28 cellular contexts compared by ENCODE assay signal in genomic region chr17:28325221-28325620, GRCh38. TPM values are rescaled to one million over a fixed set of nuclear protein-coding genes. Genes with fewer than 3 reads are reported as not detected.
DNase-seq lines count a peak whose midpoint lies in the region; ATAC-seq, FAIRE-seq and TF ChIP-seq lines count a peak whose summit lies in the region.
"Had no signal": no experiment of that assay in that cellular context is flagged by ENCODE, and none has a peak within 500 bp of the region (broad histone marks: within the 10 kb centered on the region; RNA-seq: fewer than 3 reads in every experiment).

No MANE protein-coding gene starts in this region.

- H4K8ac ChIP-seq in mesenchymal stem cell (ENCODE audit: low read length): no peak overlapping the region

- H3K23ac ChIP-seq in mesenchymal stem cell (ENCODE audit: low read length in 2 of 2): no peak overlapping the region

- H2BK12ac ChIP-seq in mesenchymal stem cell (ENCODE audit: low read length in 2 of 2): no peak overlapping the region

- H2BK120ac ChIP-seq in mesenchymal stem cell (ENCODE audit: low read depth, low read length): no peak overlapping the region

- no peak for TF ChIP-seq RAD21 in HepG2 (CRISPR knock-in tag; IDR thresholded peaks at IDR 0.05)

- H4K20me1 ChIP-seq in HepG2 (ENCODE audit: insufficient read depth, low read length): peaks cover 5% of the 10 kb centered on the region; the same call in 1 of the 2 replicates

- peaks cover 60% of the 10 kb centered on the region for H3K79me2 ChIP-seq in HepG2 (ENCODE audit: insufficient read depth, low read length)

- no peak for FAIRE-seq in HepG2 (lab: Jason Lieb, UNC)
- no peak for FAIRE-seq in GM12892 (lab: Jason Lieb, UNC)

- TF ChIP-seq EP300 in HepG2 (IDR thresholded peaks at IDR 0.05; ENCODE audit: low read depth in 2 of 2, low read length in 2 of 2): no peak
- TF ChIP-seq EP300 in HepG2 (CRISPR knock-in tag; IDR thresholded peaks at IDR 0.05; ENCODE audit: borderline replicate concordance): no peak

- H3K4me3 ChIP-seq in right lobe of liver (no peak overlapping the region), HepG2 (replicated peaks in 1 of 3; ENCODE audit: insufficient read depth in 1 of 3, low read depth in 2 of 3, low read length in 3 of 3) (no peak overlapping the region), mesenchymal stem cell (ENCODE audit: insufficient read depth in 1 of 2, low read depth in 1 of 2, low read length in 2 of 2) (no peak overlapping the region)
- H3K4me3 ChIP-seq: smooth muscle cell had no signal

- H3K36me3 Mint-ChIP-seq in WTC11: peaks cover 47% of the 10 kb centered on the region

- H3K4ac ChIP-seq in mesenchymal stem cell (ENCODE audit: low read depth in 1 of 2, low read length in 2 of 2): no peak overlapping the region

- peak overlapping the region in 1 of 2 experiments; percentile 21 for H3K14ac ChIP-seq in mesenchymal stem cell (ENCODE audit: low read length in 2 of 2)

- H3K27me3 ChIP-seq in right lobe of liver (no peaks in the 10 kb centered on the region), HepG2 (ENCODE audit: control insufficient read depth in 1 of 2, insufficient read depth in 2 of 2, low read length in 2 of 2) (no peaks in the 10 kb centered on the region), mesenchymal stem cell (ENCODE audit: control insufficient read depth in 1 of 2, insufficient read depth in 1 of 2, low read length in 2 of 2) (no peaks in the 10 kb centered on the region)
- H3K27me3 ChIP-seq: brain microvascular endothelial cell had no signal

- intact Hi-C loops in right lobe of liver (cut with DNase I): no loop called here
- intact Hi-C loops in HepG2 (cut with micrococcal nuclease; ENCODE audit: unreplicated experiment): no loop called here

- H2BK15ac ChIP-seq in mesenchymal stem cell (ENCODE audit: low read depth, poor library complexity, severe bottlenecking): no peak overlapping the region

- CTCF ChIA-PET in HepG2 (lab: Yijun Ruan, JAX; ENCODE audit: low intra/inter-chr PET ratio, low total read pairs): no interaction called here
- CTCF ChIA-PET in WTC11 (lab: Charles Lee): interaction anchor here (1.3 kb wide), 1 partner anchor 10 kb away, joined by 4 read pairs; the partner anchor contains the start of genes IFT20 and TNFAIP1

- H3K27ac ChIP-seq in right lobe of liver (peak overlapping the region in 2 of 3 donors; percentile 42 to 76), HepG2 (ENCODE audit: extremely low read length, insufficient read depth, low read length) (no peak overlapping the region), mesenchymal stem cell (ENCODE audit: low read length, poor library complexity, severe bottlenecking) (no peak overlapping the region)
- H3K27ac ChIP-seq: brain microvascular endothelial cell had no signal

- H3K4me2 ChIP-seq in HepG2 (ENCODE audit: low read depth, low read length) (no peak overlapping the region), mesenchymal stem cell (ENCODE audit: low read length, poor library complexity, severe bottlenecking) (peak overlapping the region; percentile 22)
- H3K4me2 ChIP-seq: smooth muscle cell had no signal

- peak overlapping the region; percentile 61 for H2AK5ac ChIP-seq in mesenchymal stem cell (ENCODE audit: low read length, severe bottlenecking)

- BruUV-seq in HepG2 (replicated peaks; lab: Mats Ljungman, UMichigan): no TSS peak

- H3K18ac ChIP-seq in mesenchymal stem cell (ENCODE audit: low read depth in 1 of 2, low read length in 2 of 2): no peak overlapping the region

- H4K91ac ChIP-seq in mesenchymal stem cell (ENCODE audit: low read length): no peak overlapping the region

- no peaks in the 10 kb centered on the region for H3K9me3 ChIP-seq in right lobe of liver
- H3K9me3 ChIP-seq in HepG2 (ENCODE audit: low read length): no peaks in the 10 kb centered on the region
- H3K9me3 ChIP-seq in mesenchymal stem cell (ENCODE audit: control insufficient read depth, low read length): no peaks in the 10 kb centered on the region

- H2BK5ac ChIP-seq in mesenchymal stem cell (ENCODE audit: low read depth, low read length, poor library complexity, severe bottlenecking): no peak overlapping the region

- no peaks in the 10 kb centered on the region for H3K9me3 Mint-ChIP-seq in WTC11
- H3K9me3 Mint-ChIP-seq: activated naive CD8-positive, alpha-beta T cell treated with anti-CD3 and anti-CD28 coated beads, Interleukin-2, amount 10 ng/mL, durations not matched to agents 7 days and 5 days; CD4-positive, alpha-beta T cell; HFFc6; IgD-negative memory B cell; natural killer cell treated with Interleukin-12 subunit alpha and Interleukin-12 subunit beta and Interleukin-15 and Interleukin-18, amount 100 ng/mL, for 72 hours had no signal

- H3K4me1 ChIP-seq in right lobe of liver (peaks cover 0 to 55% (median 9%) of the 10 kb centered on the region in 4 donors), HepG2 (ENCODE audit: insufficient read depth, low read length) (peaks cover 74% of the 10 kb centered on the region), mesenchymal stem cell (ENCODE audit: control insufficient read depth, insufficient read depth, low read depth, low read length) (peaks cover 10% of the 10 kb centered on the region)

- TF ChIP-seq POLR2A in right lobe of liver (IDR thresholded peaks at IDR 0.05) (no peak), HepG2 (IDR thresholded peaks at IDR 0.05; ENCODE audit: insufficient read depth in 1 of 2, low read depth in 2 of 2, low read length in 2 of 2) (no peak), GM12892 (IDR thresholded peaks at IDR 0.05; ENCODE audit: low read depth, low read length) (no peak)

- no peaks in the 10 kb centered on the region for H3K27me3 Mint-ChIP-seq in WTC11 (ENCODE audit: low read depth)
- H3K27me3 Mint-ChIP-seq: activated naive CD8-positive, alpha-beta T cell treated with anti-CD3 and anti-CD28 coated beads, Interleukin-2, amount 10 ng/mL, durations not matched to agents 7 days and 5 days; CD4-positive, alpha-beta T cell; IgD-negative memory B cell; natural killer cell treated with Interleukin-12 subunit alpha and Interleukin-12 subunit beta and Interleukin-15 and Interleukin-18, amount 100 ng/mL, for 72 hours; T-helper 17 cell had no signal

- 60% methylated on average over 1 of the region's 5 CpGs for WGBS in right lobe of liver (ENCODE audit: insufficient coverage, low coverage, low lambda C conversion rate, missing lambda C conversion rate)
- WGBS in HepG2 (ENCODE audit: low lambda C conversion rate): 97% methylated on average over 5 of the region's 5 CpGs
- whole genome bisulfite sequencing in mesenchymal stem cell: 80% methylated on average over 5 of the region's 5 CpGs

- H3K36me3 ChIP-seq in right lobe of liver (peaks cover 0 to 42% (median 15%) of the 10 kb centered on the region in 4 donors), HepG2 (replicated peaks in 1 of 2; ENCODE audit: control insufficient read depth in 1 of 2, insufficient read depth in 2 of 2, low read length in 2 of 2) (peaks cover 9 to 41% of the 10 kb centered on the region in 2 experiments), mesenchymal stem cell (ENCODE audit: control insufficient read depth in 1 of 2, insufficient read depth in 2 of 2, low read depth in 1 of 2, low read length in 2 of 2) (peaks cover 11 to 42% of the 10 kb centered on the region in 2 experiments)

- ATAC-seq in right lobe of liver (no peak), HepG2 (no peak), WTC11 (no peak), GM18867 (IDR thresholded peaks at IDR 0.05; ENCODE audit: unreplicated experiment) (no peak)
- ATAC-seq: natural killer cell treated with Interleukin-12 subunit alpha and Interleukin-12 subunit beta and Interleukin-15 and Interleukin-18, amount 100 ng/mL, for 72 hours; T-helper 17 cell had no signal

- H3K79me1 ChIP-seq in mesenchymal stem cell (replicated peaks; ENCODE audit: low read length, poor library complexity, severe bottlenecking): peaks cover 29% of the 10 kb centered on the region

- TF ChIP-seq CTCF in right lobe of liver (IDR thresholded peaks at IDR 0.05): no peak
- no peak for TF ChIP-seq CTCF in HepG2 (CRISPR knock-in tag; IDR thresholded peaks at IDR 0.05)
- TF ChIP-seq CTCF in WTC11 (IDR thresholded peaks at IDR 0.05): no peak

- in situ Hi-C loops in HepG2 (cut with HindIII; ENCODE audit: extremely low pct_ligation_motif_present, low pct_unique_long_range_greater_than_20kb): no loop called here

- peaks cover 27% of the 10 kb centered on the region for H3K4me1 Mint-ChIP-seq in WTC11

- no peak overlapping the region for H3K4me3 Mint-ChIP-seq in WTC11
- H3K4me3 Mint-ChIP-seq: activated naive CD8-positive, alpha-beta T cell treated with anti-CD3 and anti-CD28 coated beads, Interleukin-2, amount 10 ng/mL, durations not matched to agents 7 days and 5 days; CD4-positive, alpha-beta T cell; HFFc6; IgD-negative memory B cell; natural killer cell treated with Interleukin-12 subunit alpha and Interleukin-12 subunit beta and Interleukin-15 and Interleukin-18, amount 100 ng/mL, for 72 hours; T-helper 17 cell had no signal

- H3K27ac Mint-ChIP-seq in WTC11: peak overlapping the region; percentile 84
- H3K27ac Mint-ChIP-seq: activated naive CD8-positive, alpha-beta T cell treated with anti-CD3 and anti-CD28 coated beads, Interleukin-2, amount 10 ng/mL, durations not matched to agents 7 days and 5 days; CD4-positive, alpha-beta T cell; HFFc6; IgD-negative memory B cell; natural killer cell treated with Interleukin-12 subunit alpha and Interleukin-12 subunit beta and Interleukin-15 and Interleukin-18, amount 100 ng/mL, for 72 hours; T-helper 17 cell had no signal

- no peak for DNase-seq in right lobe of liver
- no peak for DNase-seq in HepG2 (ENCODE audit: low spot score)
- no peak for DNase-seq in WTC11 (ENCODE audit: low spot score)
- DNase-seq in mesenchymal stem cell: no peak
- DNase-seq in T-helper 1 cell: no peak
- DNase-seq in iPS-NIHi7 (ENCODE audit: extremely low spot score): no peak
- no peak for DNase-seq in GM12892 (ENCODE audit: insufficient read length)
- DNase-seq: activated CD4-positive, CD25-positive, alpha-beta regulatory T cell; activated naive CD8-positive, alpha-beta T cell treated with anti-CD3 and anti-CD28 coated beads, Interleukin-2, amount 10 ng/mL, durations not matched to agents 7 days and 5 days; brain microvascular endothelial cell; CD4-positive, alpha-beta T cell; dermis blood vessel endothelial cell; DMS79 treated with DMSO at 0.1 percent for 48 hours; foreskin melanocyte; HFFc6; MM.1S; NCI-H1930; NCI-H446; stimulated activated CD4-positive, alpha-beta T cell treated with anti-CD3 and anti-CD28 coated beads, Interleukin-4, amount 100 ng/mL, for 24 hours; T-helper 17 cell had no signal

- POLR2A ChIA-PET in HepG2 (lab: Yijun Ruan, JAX) (interaction anchor here (2.1 kb wide), 1 partner anchor 10 kb away, joined by 10 read pairs; the partner anchor contains the start of genes IFT20 and TNFAIP1), WTC11 (lab: Charles Lee) (interaction anchor here (1.2 kb wide), 1 partner anchor 10 kb away, joined by 4 read pairs; the partner anchor contains the start of genes IFT20 and TNFAIP1)

- H3K9ac ChIP-seq in HepG2 (ENCODE audit: insufficient read depth, low read depth, low read length): no peak overlapping the region
- H3K9ac ChIP-seq in mesenchymal stem cell (ENCODE audit: low read length): no peak overlapping the region

- H2AFZ ChIP-seq in HepG2 (ENCODE audit: low read length) (no peak overlapping the region), mesenchymal stem cell (ENCODE audit: low read depth, low read length) (no peak overlapping the region)

RNA-seq across cellular contexts. Expression of gene TMEM97, which starts 6.2 kb away (rescaled TPM):
- 10 to 100 TPM; 20.0 to 84.0 (median 44.2) TPM for total RNA-seq in right lobe of liver
- total RNA-seq in HepG2 (2016; rRNA removed; fragmentation: Illumina TruSeq; extraction: Trizol): 111 and 137 TPM in 2 replicates
- 41.1 and 45.0 TPM in 2 replicates for total RNA-seq in HepG2 (2016; cell fraction: cytosol; rRNA removed; fragmentation: Illumina TruSeq; extraction: Trizol; ENCODE audit: low read depth)
- 112 and 128 TPM in 2 replicates for total RNA-seq in HepG2 (2016; cell fraction: insoluble cytoplasmic fraction; rRNA removed; fragmentation: Illumina TruSeq; extraction: Trizol)
- 135 and 146 TPM in 2 replicates for total RNA-seq in HepG2 (2016; cell fraction: membrane; rRNA removed; fragmentation: Illumina TruSeq; extraction: Trizol)
- total RNA-seq in HepG2 (2016; cell fraction: nucleus; rRNA removed; fragmentation: Illumina TruSeq; extraction: Trizol): 77.2 and 97.2 TPM in 2 replicates
- polyA plus RNA-seq in HepG2 (2011; rRNA removed): 51.5 and 69.6 TPM in 2 replicates
- 33.3 and 54.1 TPM in 2 replicates for polyA plus RNA-seq in HepG2 (2011; cell fraction: cytosol; rRNA removed)
- 8.5 and 10.8 TPM in 2 replicates for polyA plus RNA-seq in HepG2 (2011; cell fraction: nucleus; rRNA removed)
- 77.6 and 101 TPM in 2 replicates for polyA plus RNA-seq in HepG2 (2012)
- 47.9 and 49.9 TPM in 2 replicates for polyA plus RNA-seq in HepG2 (2016; cell fraction: cytosol; fragmentation: Illumina TruSeq; extraction: Trizol; ENCODE audit: low read depth)
- polyA plus RNA-seq in HepG2 (2016; cell fraction: insoluble cytoplasmic fraction; fragmentation: Illumina TruSeq; extraction: Trizol; ENCODE audit: low read depth): 138 and 141 TPM in 2 replicates
- polyA plus RNA-seq in HepG2 (2016; cell fraction: membrane; fragmentation: Illumina TruSeq; extraction: Trizol; ENCODE audit: low read depth): 128 and 149 TPM in 2 replicates
- polyA plus RNA-seq in HepG2 (2016; cell fraction: nucleus; fragmentation: Illumina TruSeq; extraction: Trizol; ENCODE audit: insufficient read depth, low read depth): 144 and 149 TPM in 2 replicates
- 95.5 and 159 TPM in 2 replicates for polyA minus RNA-seq in HepG2 (2011; rRNA and poly(A)+ RNA removed; ENCODE audit: low replicate concordance)
- polyA minus RNA-seq in HepG2 (2011; cell fraction: cytosol; rRNA and poly(A)+ RNA removed): 39.8 and 45.1 TPM in 2 replicates
- polyA minus RNA-seq in HepG2 (2011; cell fraction: nucleus; rRNA and poly(A)+ RNA removed): 13.3 and 17.7 TPM in 2 replicates
- 68.0 to 86.5 TPM (median 83.1 TPM) in 3 replicates for total RNA-seq in WTC11 (2021)
- 174 TPM for polyA plus RNA-seq in mesenchymal stem cell (2013, experiment 1 of 2)
- polyA plus RNA-seq in mesenchymal stem cell (2013, experiment 2 of 2): 170 TPM
- polyA plus RNA-seq in GM12892 (2012; ENCODE audit: missing spikeins): 35.2 TPM

RNA-seq across cellular contexts. Expression of gene IFT20, which starts 10.1 kb away (rescaled TPM):
- total RNA-seq in right lobe of liver (10 to 100 TPM; 20.6 to 29.6 (median 26.1) TPM), HepG2 (2016; rRNA removed; fragmentation: Illumina TruSeq; extraction: Trizol) (23.4 and 28.0 TPM in 2 replicates), WTC11 (2021) (17.6 to 19.3 TPM (median 18.3 TPM) in 3 replicates)
- 49.6 and 59.0 TPM in 2 replicates for total RNA-seq in HepG2 (2016; cell fraction: cytosol; rRNA removed; fragmentation: Illumina TruSeq; extraction: Trizol; ENCODE audit: low read depth)
- 22.8 and 29.8 TPM in 2 replicates for total RNA-seq in HepG2 (2016; cell fraction: insoluble cytoplasmic fraction; rRNA removed; fragmentation: Illumina TruSeq; extraction: Trizol)
- 51.8 and 54.0 TPM in 2 replicates for total RNA-seq in HepG2 (2016; cell fraction: membrane; rRNA removed; fragmentation: Illumina TruSeq; extraction: Trizol)
- total RNA-seq in HepG2 (2016; cell fraction: nucleus; rRNA removed; fragmentation: Illumina TruSeq; extraction: Trizol): 22.4 and 24.3 TPM in 2 replicates
- 33.9 and 37.8 TPM in 2 replicates for polyA plus RNA-seq in HepG2 (2011; rRNA removed)
- 23.5 and 23.7 TPM in 2 replicates for polyA plus RNA-seq in HepG2 (2011; cell fraction: cytosol; rRNA removed)
- 39.0 and 42.0 TPM in 2 replicates for polyA plus RNA-seq in HepG2 (2011; cell fraction: nucleus; rRNA removed)
- 22.5 and 25.6 TPM in 2 replicates for polyA plus RNA-seq in HepG2 (2012)
- polyA plus RNA-seq in HepG2 (2016; cell fraction: cytosol; fragmentation: Illumina TruSeq; extraction: Trizol; ENCODE audit: low read depth): 50.1 and 61.3 TPM in 2 replicates
- 21.7 and 23.6 TPM in 2 replicates for polyA plus RNA-seq in HepG2 (2016; cell fraction: insoluble cytoplasmic fraction; fragmentation: Illumina TruSeq; extraction: Trizol; ENCODE audit: low read depth)
- polyA plus RNA-seq in HepG2 (2016; cell fraction: membrane; fragmentation: Illumina TruSeq; extraction: Trizol; ENCODE audit: low read depth): 44.5 and 49.9 TPM in 2 replicates
- 39.5 and 42.9 TPM in 2 replicates for polyA plus RNA-seq in HepG2 (2016; cell fraction: nucleus; fragmentation: Illumina TruSeq; extraction: Trizol; ENCODE audit: insufficient read depth, low read depth)
- polyA minus RNA-seq in HepG2 (2011; rRNA and poly(A)+ RNA removed; ENCODE audit: low replicate concordance): 13.0 and 13.9 TPM in 2 replicates
- polyA minus RNA-seq in HepG2 (2011; cell fraction: cytosol; rRNA and poly(A)+ RNA removed): 5.7 and 7.1 TPM in 2 replicates
- polyA minus RNA-seq in HepG2 (2011; cell fraction: nucleus; rRNA and poly(A)+ RNA removed): 14.9 and 18.4 TPM in 2 replicates
- polyA plus RNA-seq in mesenchymal stem cell (2013, experiment 1 of 2): 71.7 TPM
- polyA plus RNA-seq in mesenchymal stem cell (2013, experiment 2 of 2): 73.0 TPM
- 24.8 TPM for polyA plus RNA-seq in GM12892 (2012; ENCODE audit: missing spikeins)

RNA-seq across cellular contexts. Expression of gene TNFAIP1, which starts 10.3 kb away (rescaled TPM):
- total RNA-seq in right lobe of liver: 10 to 100 TPM; 32.3 to 87.6 (median 38.2) TPM
- 17.5 and 18.7 TPM in 2 replicates for total RNA-seq in HepG2 (2016; rRNA removed; fragmentation: Illumina TruSeq; extraction: Trizol)
- total RNA-seq in HepG2 (2016; cell fraction: cytosol; rRNA removed; fragmentation: Illumina TruSeq; extraction: Trizol; ENCODE audit: low read depth): 3.0 and 3.3 TPM in 2 replicates
- total RNA-seq in HepG2 (2016; cell fraction: insoluble cytoplasmic fraction; rRNA removed; fragmentation: Illumina TruSeq; extraction: Trizol): 17.6 and 18.0 TPM in 2 replicates
- 10.3 and 13.6 TPM in 2 replicates for total RNA-seq in HepG2 (2016; cell fraction: membrane; rRNA removed; fragmentation: Illumina TruSeq; extraction: Trizol)
- 10.7 and 12.2 TPM in 2 replicates for total RNA-seq in HepG2 (2016; cell fraction: nucleus; rRNA removed; fragmentation: Illumina TruSeq; extraction: Trizol)
- 40.6 and 42.8 TPM in 2 replicates for polyA plus RNA-seq in HepG2 (2011; rRNA removed)
- polyA plus RNA-seq in HepG2 (2011; cell fraction: cytosol; rRNA removed): 26.7 and 28.6 TPM in 2 replicates
- 42.5 and 48.1 TPM in 2 replicates for polyA plus RNA-seq in HepG2 (2011; cell fraction: nucleus; rRNA removed)
- polyA plus RNA-seq in HepG2 (2012): 16.3 and 24.4 TPM in 2 replicates
- polyA plus RNA-seq in HepG2 (2016; cell fraction: cytosol; fragmentation: Illumina TruSeq; extraction: Trizol; ENCODE audit: low read depth): 3.2 and 5.3 TPM in 2 replicates
- polyA plus RNA-seq in HepG2 (2016; cell fraction: insoluble cytoplasmic fraction; fragmentation: Illumina TruSeq; extraction: Trizol; ENCODE audit: low read depth): 18.4 and 21.2 TPM in 2 replicates
- 8.2 and 8.8 TPM in 2 replicates for polyA plus RNA-seq in HepG2 (2016; cell fraction: membrane; fragmentation: Illumina TruSeq; extraction: Trizol; ENCODE audit: low read depth)
- polyA plus RNA-seq in HepG2 (2016; cell fraction: nucleus; fragmentation: Illumina TruSeq; extraction: Trizol; ENCODE audit: insufficient read depth, low read depth): 17.9 and 19.3 TPM in 2 replicates
- 67.1 and 165 TPM in 2 replicates for polyA minus RNA-seq in HepG2 (2011; rRNA and poly(A)+ RNA removed; ENCODE audit: low replicate concordance)
- 30.3 and 32.2 TPM in 2 replicates for polyA minus RNA-seq in HepG2 (2011; cell fraction: cytosol; rRNA and poly(A)+ RNA removed)
- polyA minus RNA-seq in HepG2 (2011; cell fraction: nucleus; rRNA and poly(A)+ RNA removed): 20.6 and 26.7 TPM in 2 replicates
- 16.9 to 21.3 TPM (median 17.1 TPM) in 3 replicates for total RNA-seq in WTC11 (2021)
- polyA plus RNA-seq in mesenchymal stem cell (2013, experiment 1 of 2): 49.4 TPM
- polyA plus RNA-seq in mesenchymal stem cell (2013, experiment 2 of 2): 49.9 TPM
- 8.1 TPM for polyA plus RNA-seq in GM12892 (2012; ENCODE audit: missing spikeins)

RNA-seq across cellular contexts. Expression of gene POLDIP2, which starts 32.1 kb away (rescaled TPM):
- 100 to 1,000 TPM in 5 of 6 experiments, 10 to 100 TPM in 1; 92.5 to 156 (median 130) TPM for total RNA-seq in right lobe of liver
- 114 and 127 TPM in 2 replicates for total RNA-seq in HepG2 (2016; rRNA removed; fragmentation: Illumina TruSeq; extraction: Trizol)
- 63.3 and 67.3 TPM in 2 replicates for total RNA-seq in HepG2 (2016; cell fraction: cytosol; rRNA removed; fragmentation: Illumina TruSeq; extraction: Trizol; ENCODE audit: low read depth)
- total RNA-seq in HepG2 (2016; cell fraction: insoluble cytoplasmic fraction; rRNA removed; fragmentation: Illumina TruSeq; extraction: Trizol): 112 and 115 TPM in 2 replicates
- total RNA-seq in HepG2 (2016; cell fraction: membrane; rRNA removed; fragmentation: Illumina TruSeq; extraction: Trizol): 118 and 133 TPM in 2 replicates
- total RNA-seq in HepG2 (2016; cell fraction: nucleus; rRNA removed; fragmentation: Illumina TruSeq; extraction: Trizol): 47.1 and 53.4 TPM in 2 replicates
- 85.9 and 86.0 TPM in 2 replicates for polyA plus RNA-seq in HepG2 (2011; rRNA removed)
- 82.5 and 91.5 TPM in 2 replicates for polyA plus RNA-seq in HepG2 (2011; cell fraction: cytosol; rRNA removed)
- 40.8 and 49.4 TPM in 2 replicates for polyA plus RNA-seq in HepG2 (2011; cell fraction: nucleus; rRNA removed)
- polyA plus RNA-seq in HepG2 (2012): 60.2 and 73.0 TPM in 2 replicates
- 78.3 and 93.1 TPM in 2 replicates for polyA plus RNA-seq in HepG2 (2016; cell fraction: cytosol; fragmentation: Illumina TruSeq; extraction: Trizol; ENCODE audit: low read depth)
- 128 and 147 TPM in 2 replicates for polyA plus RNA-seq in HepG2 (2016; cell fraction: insoluble cytoplasmic fraction; fragmentation: Illumina TruSeq; extraction: Trizol; ENCODE audit: low read depth)
- polyA plus RNA-seq in HepG2 (2016; cell fraction: membrane; fragmentation: Illumina TruSeq; extraction: Trizol; ENCODE audit: low read depth): 120 and 126 TPM in 2 replicates
- polyA plus RNA-seq in HepG2 (2016; cell fraction: nucleus; fragmentation: Illumina TruSeq; extraction: Trizol; ENCODE audit: insufficient read depth, low read depth): 79.9 and 84.9 TPM in 2 replicates
- 108 and 190 TPM in 2 replicates for polyA minus RNA-seq in HepG2 (2011; rRNA and poly(A)+ RNA removed; ENCODE audit: low replicate concordance)
- 42.1 and 47.7 TPM in 2 replicates for polyA minus RNA-seq in HepG2 (2011; cell fraction: cytosol; rRNA and poly(A)+ RNA removed)
- polyA minus RNA-seq in HepG2 (2011; cell fraction: nucleus; rRNA and poly(A)+ RNA removed): 22.0 and 26.2 TPM in 2 replicates
- total RNA-seq in WTC11 (2021): 79.2 to 85.4 TPM (median 79.7 TPM) in 3 replicates
- polyA plus RNA-seq in mesenchymal stem cell (2013, experiment 1 of 2): 67.8 TPM
- 67.2 TPM for polyA plus RNA-seq in mesenchymal stem cell (2013, experiment 2 of 2)
- polyA plus RNA-seq in GM12892 (2012; ENCODE audit: missing spikeins): 84.7 TPM

RNA-seq across cellular contexts. Expression of gene SEBOX, which starts 39.8 kb away (rescaled TPM):
- total RNA-seq in right lobe of liver: not detected
- not detected in 2 replicates for total RNA-seq in HepG2 (2016; rRNA removed; fragmentation: Illumina TruSeq; extraction: Trizol)
- not detected in 2 replicates for total RNA-seq in HepG2 (2016; cell fraction: cytosol; rRNA removed; fragmentation: Illumina TruSeq; extraction: Trizol; ENCODE audit: low read depth)
- total RNA-seq in HepG2 (2016; cell fraction: insoluble cytoplasmic fraction; rRNA removed; fragmentation: Illumina TruSeq; extraction: Trizol): not detected in 2 replicates
- total RNA-seq in HepG2 (2016; cell fraction: membrane; rRNA removed; fragmentation: Illumina TruSeq; extraction: Trizol): not detected in 2 replicates
- total RNA-seq in HepG2 (2016; cell fraction: nucleus; rRNA removed; fragmentation: Illumina TruSeq; extraction: Trizol): not detected in 2 replicates
- polyA plus RNA-seq in HepG2 (2011; rRNA removed): not detected in 2 replicates
- not detected in 2 replicates for polyA plus RNA-seq in HepG2 (2011; cell fraction: cytosol; rRNA removed)
- 0.43 TPM in 1 of 2 replicates, not detected in the other for polyA plus RNA-seq in HepG2 (2011; cell fraction: nucleus; rRNA removed)
- not detected in 2 replicates for polyA plus RNA-seq in HepG2 (2012)
- polyA plus RNA-seq in HepG2 (2016; cell fraction: cytosol; fragmentation: Illumina TruSeq; extraction: Trizol; ENCODE audit: low read depth): not detected in 2 replicates
- not detected in 2 replicates for polyA plus RNA-seq in HepG2 (2016; cell fraction: insoluble cytoplasmic fraction; fragmentation: Illumina TruSeq; extraction: Trizol; ENCODE audit: low read depth)
- polyA plus RNA-seq in HepG2 (2016; cell fraction: membrane; fragmentation: Illumina TruSeq; extraction: Trizol; ENCODE audit: low read depth): not detected in 2 replicates
- not detected in 2 replicates for polyA plus RNA-seq in HepG2 (2016; cell fraction: nucleus; fragmentation: Illumina TruSeq; extraction: Trizol; ENCODE audit: insufficient read depth, low read depth)
- 0.34 TPM in 1 of 2 replicates, not detected in the other for polyA minus RNA-seq in HepG2 (2011; rRNA and poly(A)+ RNA removed; ENCODE audit: low replicate concordance)
- not detected in 2 replicates for polyA minus RNA-seq in HepG2 (2011; cell fraction: cytosol; rRNA and poly(A)+ RNA removed)
- not detected in 2 replicates for polyA minus RNA-seq in HepG2 (2011; cell fraction: nucleus; rRNA and poly(A)+ RNA removed)
- total RNA-seq in WTC11 (2021): not detected in 3 replicates
- not detected for polyA plus RNA-seq in mesenchymal stem cell (2013, experiment 1 of 2)
- not detected for polyA plus RNA-seq in mesenchymal stem cell (2013, experiment 2 of 2)
- not detected for polyA plus RNA-seq in GM12892 (2012; ENCODE audit: missing spikeins)
- total RNA-seq: activated CD8-positive, alpha-beta memory T cell treated with anti-CD3 and anti-CD28 coated beads for 36 hours; activated naive CD8-positive, alpha-beta T cell treated with anti-CD3 and anti-CD28 coated beads, Interleukin-2, amount 10 ng/mL, durations not matched to agents 7 days and 5 days; CD4-positive, alpha-beta T cell; dermis blood vessel endothelial cell; epithelial cell of proximal tubule; HFFc6; natural killer cell treated with Interleukin-12 subunit alpha and Interleukin-12 subunit beta and Interleukin-15 and Interleukin-18, amount 100 ng/mL, for 72 hours; pulmonary artery endothelial cell; smooth muscle cell; T-helper 17 cell; urinary bladder had no signal
- polyA plus RNA-seq: IgD-negative memory B cell, smooth muscle cell, urinary bladder had no signal

Comparison
In these comparisons a context has a peak if more than half of its experiments do, and no peak if none do; other contexts are left out.
1. H3K27ac ChIP-seq: peak in right lobe of liver (2 of 3); none in HepG2 (single experiment) and mesenchymal stem cell (single experiment).